13 cellular contexts compared by ENCODE assay signal in the genomic region with DNA sequence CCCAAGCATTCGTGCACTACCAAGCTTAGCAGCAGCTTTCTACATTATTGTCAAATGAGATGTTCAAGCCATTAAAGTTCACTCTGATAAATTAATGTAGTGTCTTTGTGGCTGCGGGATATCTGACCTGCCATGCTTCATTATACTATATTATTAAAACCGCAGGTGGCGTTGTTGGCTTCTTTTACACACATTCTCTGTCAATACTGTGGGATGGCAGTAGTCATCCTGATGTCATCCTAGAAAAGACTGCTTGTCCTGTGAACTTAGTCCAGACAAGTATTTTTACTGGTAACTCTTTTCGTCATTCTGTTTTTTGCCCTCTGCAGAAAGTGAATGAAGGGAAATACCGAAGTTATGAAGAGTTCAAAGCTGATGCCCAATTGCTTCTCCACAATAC.
DNase-seq lines count a peak whose midpoint lies in the region; ATAC-seq and TF ChIP-seq lines count a peak whose summit lies in the region.
"Had no signal": no experiment of that assay in that cellular context is flagged by ENCODE, and none has a peak within 500 bp of the region (broad histone marks: within the 10 kb centered on the region; RNA-seq: fewer than 3 reads in every experiment).

No MANE protein-coding gene starts in this region.

- TF ChIP-seq RAD21 in neural cell (conservative IDR thresholded peaks at IDR 0.05) = no peak

- H3K9ac ChIP-seq in Loucy (ENCODE audit: low read depth, low read length, poor library complexity, severe bottlenecking) = no peak overlapping the region
- no peak overlapping the region for H3K9ac ChIP-seq in neural cell (ENCODE audit: low read length)

- WGBS in tibial nerve, 2 donors = 93 to 94% methylated on average over 6 of the region's 6 CpGs

- H3K4me3 ChIP-seq in Loucy (ENCODE audit: low read length, poor library complexity, severe bottlenecking) (no peak overlapping the region), astrocyte of the spinal cord (ENCODE audit: low read depth, low read length) (no peak overlapping the region), neural cell (ENCODE audit: low read length) (no peak overlapping the region), tibial nerve (no peak overlapping the region)
- H3K4me3 ChIP-seq: pancreas had no signal

- no peak for TF ChIP-seq POLR2A in tibial nerve (IDR thresholded peaks at IDR 0.05)

- H2AFZ ChIP-seq in Loucy (ENCODE audit: low read length) (no peak overlapping the region), neural cell (ENCODE audit: low read depth, low read length) (no peak overlapping the region)

- ATAC-seq in GM21423 (IDR thresholded peaks at IDR 0.05; ENCODE audit: unreplicated experiment) = no peak
- ATAC-seq: pancreas, Right ventricle myocardium inferior had no signal

- H4K20me1 ChIP-seq in Loucy (ENCODE audit: insufficient read depth, low read length, poor library complexity, severe bottlenecking) = no peaks in the 10 kb centered on the region
- no peaks in the 10 kb centered on the region for H4K20me1 ChIP-seq in neural cell (ENCODE audit: insufficient read depth)

- DNase-seq in NCI-H1694 treated with DMSO at 0.1 percent for 48 hours (lab: John Stamatoyannopoulos, UW) (peak; percentile 4), NCI-H1694 (lab: John Stamatoyannopoulos, UW) (no peak), astrocyte of the spinal cord (ENCODE audit: low read depth, low spot score) (peak; percentile 84), tibial nerve (ENCODE audit: low spot score in 2 of 2) (no peak)
- no peak for DNase-seq in activated CD4-positive, alpha-beta T cell treated with anti-CD3 and anti-CD28 coated beads for 1 hour
- DNase-seq: Calu3; NCI-H2171 treated with DMSO at 0.1 percent for 48 hours; pancreas; stimulated activated CD4-positive, alpha-beta T cell treated with anti-CD3 and anti-CD28 coated beads, Interleukin-12 subunit alpha, Interleukin-12 subunit beta, amount 100 ng/mL, for 4 hours had no signal

- H3K4me2 ChIP-seq in Loucy (ENCODE audit: low read depth, low read length, poor library complexity, severe bottlenecking) (no peak overlapping the region), neural cell (ENCODE audit: low read length) (no peak overlapping the region)

- no peak for TF ChIP-seq EP300 in neural cell (conservative IDR thresholded peaks at IDR 0.05; ENCODE audit: poor library complexity, severe bottlenecking)
- no peak for TF ChIP-seq EP300 in tibial nerve (IDR thresholded peaks at IDR 0.05)

- TF ChIP-seq CTCF in Loucy (conservative IDR thresholded peaks at IDR 0.05; ENCODE audit: low read length) (peak; percentile 42), astrocyte of the spinal cord (IDR thresholded peaks at IDR 0.05; ENCODE audit: low read depth, low read length) (no peak), neural cell (IDR thresholded peaks at IDR 0.05; ENCODE audit: poor library complexity, severe bottlenecking) (peak; percentile 11), tibial nerve (IDR thresholded peaks at IDR 0.05) (no peak)

- H3K27ac ChIP-seq in neural cell (ENCODE audit: low read length) (no peak overlapping the region), tibial nerve (no peak overlapping the region)
- H3K27ac ChIP-seq: pancreas had no signal

- H3K9me2 ChIP-seq in Loucy (replicated peaks; ENCODE audit: low read depth, low read length) (no peaks in the 10 kb centered on the region), neural cell (ENCODE audit: insufficient read depth, low read length) (no peaks in the 10 kb centered on the region)

- H3K9me3 ChIP-seq in Loucy (ENCODE audit: insufficient read depth, low read depth, low read length) (no peaks in the 10 kb centered on the region), neural cell (ENCODE audit: low read length) (no peaks in the 10 kb centered on the region), tibial nerve (no peaks in the 10 kb centered on the region)
- H3K9me3 ChIP-seq: pancreas had no signal

- in situ Hi-C loops in astrocyte of the spinal cord (cut with HindIII; ENCODE audit: low sequenced_read_pairs) = no loop called here

- H3K79me2 ChIP-seq in Loucy (ENCODE audit: insufficient read depth, low read length) (no peaks in the 10 kb centered on the region), neural cell (replicated peaks; ENCODE audit: insufficient read depth, low read length) (no peaks in the 10 kb centered on the region)

- H3K27me3 ChIP-seq in Loucy (ENCODE audit: insufficient read depth, low read length, poor library complexity, severe bottlenecking) (no peaks in the 10 kb centered on the region), neural cell (ENCODE audit: insufficient read depth, low read depth, low read length) (no peaks in the 10 kb centered on the region), tibial nerve (no peaks in the 10 kb centered on the region)
- H3K27me3 ChIP-seq: pancreas had no signal

- H3K36me3 ChIP-seq in Loucy (ENCODE audit: insufficient read depth, low read length) (peaks cover 33% of the 10 kb centered on the region), neural cell (ENCODE audit: insufficient read depth, low read length) (no peaks in the 10 kb centered on the region), tibial nerve (peaks cover 0 to 66% (median 0%) of the 10 kb centered on the region in 3 donors)

- H3F3A ChIP-seq in Loucy (ENCODE audit: low read depth) = no peaks in the 10 kb centered on the region
- no peaks in the 10 kb centered on the region for H3F3A ChIP-seq in neural cell (ENCODE audit: insufficient read depth, low read length, poor library complexity, severe bottlenecking)

- H3K4me1 ChIP-seq in Loucy (ENCODE audit: insufficient read depth, low read length, poor library complexity, severe bottlenecking) = peaks cover 10% of the 10 kb centered on the region
- H3K4me1 ChIP-seq in tibial nerve = peaks cover 0 to 7% (median 0%) of the 10 kb centered on the region in 4 donors
- H3K4me1 ChIP-seq: pancreas had no signal

TF ChIP-seq in neural cell, 6 proteins besides CTCF, POLR2A, EP300 and RAD21:
- TF ChIP-seq EZH2 (IDR thresholded peaks at IDR 0.05; ENCODE audit: borderline replicate concordance, insufficient read depth, low read length, poor library complexity, severe bottlenecking) (no peak), SMC3 (conservative IDR thresholded peaks at IDR 0.05; ENCODE audit: poor library complexity) (no peak), TAF1 (IDR thresholded peaks at IDR 0.05; ENCODE audit: low read depth) (no peak), POLR2AphosphoS5 (IDR thresholded peaks at IDR 0.05) (no peak), MXI1 (conservative IDR thresholded peaks at IDR 0.05; ENCODE audit: poor library complexity, severe bottlenecking) (no peak)
- TF ChIP-seq, protein P1, sequence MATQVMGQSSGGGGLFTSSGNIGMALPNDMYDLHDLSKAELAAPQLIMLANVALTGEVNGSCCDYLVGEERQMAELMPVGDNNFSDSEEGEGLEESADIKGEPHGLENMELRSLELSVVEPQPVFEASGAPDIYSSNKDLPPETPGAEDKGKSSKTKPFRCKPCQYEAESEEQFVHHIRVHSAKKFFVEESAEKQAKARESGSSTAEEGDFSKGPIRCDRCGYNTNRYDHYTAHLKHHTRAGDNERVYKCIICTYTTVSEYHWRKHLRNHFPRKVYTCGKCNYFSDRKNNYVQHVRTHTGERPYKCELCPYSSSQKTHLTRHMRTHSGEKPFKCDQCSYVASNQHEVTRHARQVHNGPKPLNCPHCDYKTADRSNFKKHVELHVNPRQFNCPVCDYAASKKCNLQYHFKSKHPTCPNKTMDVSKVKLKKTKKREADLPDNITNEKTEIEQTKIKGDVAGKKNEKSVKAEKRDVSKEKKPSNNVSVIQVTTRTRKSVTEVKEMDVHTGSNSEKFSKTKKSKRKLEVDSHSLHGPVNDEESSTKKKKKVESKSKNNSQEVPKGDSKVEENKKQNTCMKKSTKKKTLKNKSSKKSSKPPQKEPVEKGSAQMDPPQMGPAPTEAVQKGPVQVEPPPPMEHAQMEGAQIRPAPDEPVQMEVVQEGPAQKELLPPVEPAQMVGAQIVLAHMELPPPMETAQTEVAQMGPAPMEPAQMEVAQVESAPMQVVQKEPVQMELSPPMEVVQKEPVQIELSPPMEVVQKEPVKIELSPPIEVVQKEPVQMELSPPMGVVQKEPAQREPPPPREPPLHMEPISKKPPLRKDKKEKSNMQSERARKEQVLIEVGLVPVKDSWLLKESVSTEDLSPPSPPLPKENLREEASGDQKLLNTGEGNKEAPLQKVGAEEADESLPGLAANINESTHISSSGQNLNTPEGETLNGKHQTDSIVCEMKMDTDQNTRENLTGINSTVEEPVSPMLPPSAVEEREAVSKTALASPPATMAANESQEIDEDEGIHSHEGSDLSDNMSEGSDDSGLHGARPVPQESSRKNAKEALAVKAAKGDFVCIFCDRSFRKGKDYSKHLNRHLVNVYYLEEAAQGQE (IDR thresholded peaks at IDR 0.05; ENCODE audit: borderline replicate concordance) = no peak

Comparison
In these comparisons a context has a peak if more than half of its experiments do, and no peak if none do; other contexts are left out.
1. DNase-seq: peak in NCI-H1694 treated with DMSO at 0.1 percent for 48 hours (single experiment) and astrocyte of the spinal cord (single experiment); none in NCI-H1694 (single experiment), activated CD4-positive, alpha-beta T cell treated with anti-CD3 and anti-CD28 coated beads for 1 hour (single experiment) and tibial nerve (0 of 2).
2. CTCF ChIP-seq: peak in Loucy (single experiment) and neural cell (single experiment); none in astrocyte of the spinal cord (single experiment) and tibial nerve (0 of 5).